Comparison of ENCODE assay signal across 8 cellular contexts in genomic region chr16:67226295-67226803, GRCh38. TPM values are rescaled to one million over a fixed set of nuclear protein-coding genes. Genes with fewer than 3 reads are reported as not detected.
DNase-seq lines count a peak whose midpoint lies in the region; ATAC-seq, FAIRE-seq and TF ChIP-seq lines count a peak whose summit lies in the region.

No MANE protein-coding gene starts in this region.

- FAIRE-seq in kidney (lab: Jason Lieb, UNC) = no peak

- peaks cover 11 to 26% of the 10 kb centered on the region in 2 donors for H3K36me3 ChIP-seq in kidney (ENCODE audit: control insufficient read depth in 1 of 2, insufficient read depth in 2 of 2, low read length in 2 of 2)

- no peak for ATAC-seq in activated naive CD8-positive, alpha-beta T cell treated with anti-CD3 and anti-CD28 coated beads, Interleukin-2, amount 10 ng/mL, durations not matched to agents 7 days and 5 days (ENCODE audit: low read depth)
- ATAC-seq in HG03521 (IDR thresholded peaks at IDR 0.05; ENCODE audit: unreplicated experiment) = no peak
- no peak for ATAC-seq in HG03139 (IDR thresholded peaks at IDR 0.05; ENCODE audit: unreplicated experiment)

- H3K4me1 ChIP-seq in kidney (ENCODE audit: control insufficient read depth in 1 of 2, insufficient read depth in 1 of 2, low read depth in 1 of 2, low read length in 2 of 2) = peaks cover 11 to 20% of the 10 kb centered on the region in 2 donors

- no peaks in the 10 kb centered on the region for H3K9me3 ChIP-seq in kidney (ENCODE audit: control insufficient read depth in 1 of 2, low read length in 2 of 2)

- intact Hi-C loops in kidney (cut with DNase I) = no loop called here

- no peak for TF ChIP-seq CTCF in kidney (IDR thresholded peaks at IDR 0.05; ENCODE audit: borderline replicate concordance, extremely low read depth, insufficient read depth)

- peak overlapping the region; percentile 92 for H3K27ac Mint-ChIP-seq in activated naive CD8-positive, alpha-beta T cell treated with anti-CD3 and anti-CD28 coated beads, Interleukin-2, amount 10 ng/mL, durations not matched to agents 7 days and 5 days

- DNase-seq in NCI-H2227 treated with DMSO at 0.1 percent for 48 hours (lab: John Stamatoyannopoulos, UW) (peak; percentile 65), NCI-H2227 (lab: John Stamatoyannopoulos, UW; ENCODE audit: unreplicated experiment) (no peak), kidney (no peak), NCI-H345 (lab: John Stamatoyannopoulos, UW) (no peak)
- no peak for DNase-seq in activated naive CD8-positive, alpha-beta T cell treated with anti-CD3 and anti-CD28 coated beads, Interleukin-2, amount 10 ng/mL, durations not matched to agents 7 days and 5 days

- peaks cover 31% of the 10 kb centered on the region for H3K4me1 Mint-ChIP-seq in activated naive CD8-positive, alpha-beta T cell treated with anti-CD3 and anti-CD28 coated beads, Interleukin-2, amount 10 ng/mL, durations not matched to agents 7 days and 5 days

- no peaks in the 10 kb centered on the region for H3K9me3 Mint-ChIP-seq in activated naive CD8-positive, alpha-beta T cell treated with anti-CD3 and anti-CD28 coated beads, Interleukin-2, amount 10 ng/mL, durations not matched to agents 7 days and 5 days

- POLR2A ChIA-PET in activated naive CD8-positive, alpha-beta T cell treated with anti-CD3 and anti-CD28 coated beads, Interleukin-2, amount 10 ng/mL, durations not matched to agents 7 days and 5 days (lab: Charles Lee) = interaction anchor here (0.6 to 10.3 kb wide), 12 partner anchors 9 to 255 kb away, joined by 3 to 130 read pairs (median 4); partner anchors contain the start of genes ATP6V0D1, B3GNT9, E2F4 and FHOD1

- H3K27me3 Mint-ChIP-seq in activated naive CD8-positive, alpha-beta T cell treated with anti-CD3 and anti-CD28 coated beads, Interleukin-2, amount 10 ng/mL, durations not matched to agents 7 days and 5 days = no peaks in the 10 kb centered on the region

- H3K9ac ChIP-seq in kidney (ENCODE audit: low read length in 2 of 2) = peak overlapping the region; percentile 38 to 96

- peak overlapping the region; percentile 92 for H3K4me3 Mint-ChIP-seq in activated naive CD8-positive, alpha-beta T cell treated with anti-CD3 and anti-CD28 coated beads, Interleukin-2, amount 10 ng/mL, durations not matched to agents 7 days and 5 days

- H3K36me3 Mint-ChIP-seq in activated naive CD8-positive, alpha-beta T cell treated with anti-CD3 and anti-CD28 coated beads, Interleukin-2, amount 10 ng/mL, durations not matched to agents 7 days and 5 days = peaks cover 5% of the 10 kb centered on the region

- H3K4me3 ChIP-seq in kidney (ENCODE audit: low read length in 2 of 2) = peak overlapping the region; percentile 83 to 100

- H3K27ac ChIP-seq in kidney (ENCODE audit: low read depth in 2 of 2, low read length in 2 of 2) = peak overlapping the region; percentile 0 to 85
- peak overlapping the region; percentile 60 for H3K27ac ChIP-seq in temporal lobe (ENCODE audit: low read depth, low read length)

RNA-seq across cellular contexts. Expression of gene TMEM208, which starts 0.6 kb away (rescaled TPM):
- 10 to 100 TPM; 30.3 to 30.5 TPM for total RNA-seq in activated naive CD8-positive, alpha-beta T cell treated with anti-CD3 and anti-CD28 coated beads, Interleukin-2, amount 10 ng/mL, durations not matched to agents 7 days and 5 days
- total RNA-seq in kidney (47.1 TPM), temporal lobe (17.0 TPM)
- polyA plus RNA-seq in kidney (ENCODE audit: insufficient read depth, low read depth, low replicate concordance) = 145 TPM

RNA-seq across cellular contexts. Expression of gene FHOD1, which starts 20.9 kb away (rescaled TPM):
- 10 to 100 TPM; 92.2 to 92.8 TPM for total RNA-seq in activated naive CD8-positive, alpha-beta T cell treated with anti-CD3 and anti-CD28 coated beads, Interleukin-2, amount 10 ng/mL, durations not matched to agents 7 days and 5 days
- total RNA-seq in kidney (30.4 TPM), temporal lobe (1.2 TPM)
- 21.0 TPM for polyA plus RNA-seq in kidney (ENCODE audit: insufficient read depth, low read depth, low replicate concordance)

RNA-seq across cellular contexts. Expression of gene SLC9A5, which starts 22.4 kb away (rescaled TPM):
- 1 to 10 TPM; 3.5 to 4.5 TPM for total RNA-seq in activated naive CD8-positive, alpha-beta T cell treated with anti-CD3 and anti-CD28 coated beads, Interleukin-2, amount 10 ng/mL, durations not matched to agents 7 days and 5 days
- 1.1 TPM for total RNA-seq in kidney
- polyA plus RNA-seq in kidney (ENCODE audit: insufficient read depth, low read depth, low replicate concordance) = 0.92 TPM
- 1.2 TPM for total RNA-seq in temporal lobe

RNA-seq across cellular contexts. Expression of gene ELMO3, which starts 27.4 kb away (rescaled TPM):
- 1 to 10 TPM; 7.6 to 9.4 TPM for total RNA-seq in activated naive CD8-positive, alpha-beta T cell treated with anti-CD3 and anti-CD28 coated beads, Interleukin-2, amount 10 ng/mL, durations not matched to agents 7 days and 5 days
- total RNA-seq in kidney (24.2 TPM), temporal lobe (0.25 TPM)
- polyA plus RNA-seq in kidney (ENCODE audit: insufficient read depth, low read depth, low replicate concordance) = 33.1 TPM

RNA-seq across cellular contexts. Expression of gene E2F4, which starts 34.4 kb away (rescaled TPM):
- 100 to 1,000 TPM; 105 to 114 TPM for total RNA-seq in activated naive CD8-positive, alpha-beta T cell treated with anti-CD3 and anti-CD28 coated beads, Interleukin-2, amount 10 ng/mL, durations not matched to agents 7 days and 5 days
- total RNA-seq in kidney (54.4 TPM), temporal lobe (16.2 TPM)
- 39.1 TPM for polyA plus RNA-seq in kidney (ENCODE audit: insufficient read depth, low read depth, low replicate concordance)

Comparison
In these comparisons a context has a peak if more than half of its experiments do, and no peak if none do; other contexts are left out.
1. RNA of gene FHOD1, which starts 20.9 kb away (total RNA-seq): 92.2 to 92.8 TPM in activated naive CD8-positive, alpha-beta T cell treated with anti-CD3 and anti-CD28 coated beads, Interleukin-2, amount 10 ng/mL, durations not matched to agents 7 days and 5 days and 30.4 TPM in kidney (single experiment); 1.2 TPM in temporal lobe (single experiment); every median in the first group is over 10 times any median in the second.